Comparison of ENCODE assay signal across 20 cellular contexts in genomic region chr11:117998664-117999353, GRCh38. TPM values are rescaled to one million over a fixed set of nuclear protein-coding genes. Genes with fewer than 3 reads are reported as not detected.
DNase-seq lines count a peak whose midpoint lies in the region; ATAC-seq and TF ChIP-seq lines count a peak whose summit lies in the region.
"Had no signal": no experiment of that assay in that cellular context is flagged by ENCODE, and none has a peak within 500 bp of the region (broad histone marks: within the 10 kb centered on the region; RNA-seq: fewer than 3 reads in every experiment).

No MANE protein-coding gene starts in this region.

- H3K4me1 Mint-ChIP-seq in activated CD4-positive, alpha-beta T cell treated with anti-CD3 and anti-CD28 coated beads for 36 hours = peaks cover 87% of the 10 kb centered on the region
- peaks cover 79% of the 10 kb centered on the region for H3K4me1 Mint-ChIP-seq in activated naive CD8-positive, alpha-beta T cell treated with anti-CD3 and anti-CD28 coated beads, Interleukin-2, amount 10 ng/mL, durations not matched to agents 7 days and 5 days

- H3K27ac ChIP-seq in Karpas-422 (ENCODE audit: low read length) (peak overlapping the region; percentile 26; the same call in 1 of the 2 replicates), spleen (peak overlapping the region in 5 of 8 donors; percentile 78 to 98 (median 96)), vagina (no peak overlapping the region)
- H3K27ac ChIP-seq: gastroesophageal sphincter, prostate gland, upper lobe of right lung had no signal

- intact Hi-C loops in activated CD4-positive, alpha-beta T cell treated with anti-CD3 and anti-CD28 coated beads for 36 hours (cut with DNase I, micrococcal nuclease) = loop anchor here in 1 of 2 experiments (1.0 kb wide), 3 partner anchors 12 to 47 kb away; no protein-coding TSS in a partner anchor
- intact Hi-C loops in spleen (cut with DNase I; ENCODE audit: low total_unique reads) (no loop called here), vagina (cut with DNase I) (no loop called here)

- H3K9ac ChIP-seq in Karpas-422 (ENCODE audit: low read length) = peak overlapping the region; percentile 20; the same call in 1 of the 2 replicates

- H3K36me3 Mint-ChIP-seq in activated CD4-positive, alpha-beta T cell treated with anti-CD3 and anti-CD28 coated beads for 36 hours (ENCODE audit: low read depth) = peaks cover 82% of the 10 kb centered on the region
- H3K36me3 Mint-ChIP-seq in activated naive CD8-positive, alpha-beta T cell treated with anti-CD3 and anti-CD28 coated beads, Interleukin-2, amount 10 ng/mL, durations not matched to agents 7 days and 5 days = peaks cover 58% of the 10 kb centered on the region

- no peak overlapping the region for H3K4me3 ChIP-seq in Karpas-422 (ENCODE audit: low read length)
- no peak overlapping the region for H3K4me3 ChIP-seq in spleen
- no peak overlapping the region for H3K4me3 ChIP-seq in vagina
- H3K4me3 ChIP-seq: gastroesophageal sphincter, prostate gland, smooth muscle cell, upper lobe of right lung had no signal

- no peak overlapping the region for H3K4me2 ChIP-seq in Karpas-422 (ENCODE audit: low read depth, low read length, poor library complexity, severe bottlenecking)
- H3K4me2 ChIP-seq: smooth muscle cell had no signal

- peaks cover 27% of the 10 kb centered on the region for H3K4me1 ChIP-seq in Karpas-422 (ENCODE audit: low read length)
- H3K4me1 ChIP-seq in spleen = peaks cover 24 to 100% (median 82%) of the 10 kb centered on the region in 6 donors
- H3K4me1 ChIP-seq in vagina = no peaks in the 10 kb centered on the region
- H3K4me1 ChIP-seq: prostate gland had no signal

- H4K20me1 ChIP-seq in Karpas-422 (ENCODE audit: insufficient read depth, low read depth, low read length) = no peaks in the 10 kb centered on the region

- H3K27me3 ChIP-seq in Karpas-422 (ENCODE audit: low read length) (no peaks in the 10 kb centered on the region), spleen (replicated peaks in 1 of 7) (no peaks in the 10 kb centered on the region), vagina (no peaks in the 10 kb centered on the region)
- H3K27me3 ChIP-seq: upper lobe of right lung had no signal

- POLR2A ChIA-PET in activated CD4-positive, alpha-beta T cell treated with anti-CD3 and anti-CD28 coated beads for 36 hours (lab: Charles Lee) = interaction anchor here (2.7 kb wide), 1 partner anchor 11 kb away, joined by 30 read pairs; the partner anchor contains the start of gene IL10RA
- POLR2A ChIA-PET in activated naive CD8-positive, alpha-beta T cell treated with anti-CD3 and anti-CD28 coated beads, Interleukin-2, amount 10 ng/mL, durations not matched to agents 7 days and 5 days (lab: Charles Lee) = interaction anchor here (1.6 to 32.4 kb wide), 7 partner anchors 8 to 53 kb away, joined by 6 to 608 read pairs (median 113); partner anchors contain the start of gene IL10RA

- H3K27me3 Mint-ChIP-seq in activated CD4-positive, alpha-beta T cell treated with anti-CD3 and anti-CD28 coated beads for 36 hours = no peaks in the 10 kb centered on the region
- no peaks in the 10 kb centered on the region for H3K27me3 Mint-ChIP-seq in activated naive CD8-positive, alpha-beta T cell treated with anti-CD3 and anti-CD28 coated beads, Interleukin-2, amount 10 ng/mL, durations not matched to agents 7 days and 5 days

- H3K27ac Mint-ChIP-seq in activated CD4-positive, alpha-beta T cell treated with anti-CD3 and anti-CD28 coated beads for 36 hours = peak overlapping the region; percentile 74
- peak overlapping the region; percentile 96 for H3K27ac Mint-ChIP-seq in activated naive CD8-positive, alpha-beta T cell treated with anti-CD3 and anti-CD28 coated beads, Interleukin-2, amount 10 ng/mL, durations not matched to agents 7 days and 5 days
- H3K27ac Mint-ChIP-seq: nephron had no signal

- peaks cover 8% of the 10 kb centered on the region for H3K36me3 ChIP-seq in Karpas-422 (ENCODE audit: insufficient read depth, low read length)
- H3K36me3 ChIP-seq in spleen = peaks cover 0 to 72% (median 61%) of the 10 kb centered on the region in 6 donors
- no peaks in the 10 kb centered on the region for H3K36me3 ChIP-seq in vagina
- H3K36me3 ChIP-seq: prostate gland had no signal

- no peak for DNase-seq in activated CD4-positive, alpha-beta T cell treated with anti-CD3 and anti-CD28 coated beads for 36 hours
- DNase-seq in activated CD4-positive, alpha-beta T cell treated with anti-CD3 and anti-CD28 coated beads for 4 hours = no peak
- no peak for DNase-seq in Karpas-422
- no peak for DNase-seq in activated naive CD8-positive, alpha-beta T cell treated with anti-CD3 and anti-CD28 coated beads, Interleukin-2, amount 10 ng/mL, durations not matched to agents 7 days and 5 days
- peak; percentile 68 for DNase-seq in spleen
- no peak for DNase-seq in vagina (ENCODE audit: extremely low spot score in 2 of 2)
- no peak for DNase-seq in DMS79 (lab: John Stamatoyannopoulos, UW)
- DNase-seq in SW 1271 (lab: John Stamatoyannopoulos, UW) = no peak
- DNase-seq: activated CD4-positive, CD25-positive, alpha-beta regulatory T cell; erythroblast; H9; NCI-H146; NCI-H2227 treated with DMSO at 0.1 percent for 48 hours; RPMI8226; upper lobe of right lung had no signal

- 78 to 88% (median 85%) methylated on average over 9 to 10 of the region's 10 CpGs for WGBS in spleen, 5 donors

- H2AFZ ChIP-seq in Karpas-422 (ENCODE audit: low read length) = no peak overlapping the region

- no peaks in the 10 kb centered on the region for H3K9me2 ChIP-seq in Karpas-422 (replicated peaks; ENCODE audit: insufficient read depth, low read length)

- no peak for TF ChIP-seq POLR2A in spleen (IDR thresholded peaks at IDR 0.05)
- TF ChIP-seq POLR2A in vagina (IDR thresholded peaks at IDR 0.05) = no peak

- no peak for ATAC-seq in activated CD4-positive, alpha-beta T cell treated with anti-CD3 and anti-CD28 coated beads for 36 hours
- ATAC-seq in activated naive CD8-positive, alpha-beta T cell treated with anti-CD3 and anti-CD28 coated beads, Interleukin-2, amount 10 ng/mL, durations not matched to agents 7 days and 5 days (ENCODE audit: low read depth) = no peak
- ATAC-seq: gastroesophageal sphincter, upper lobe of right lung had no signal

- CTCF ChIA-PET in activated CD4-positive, alpha-beta T cell treated with anti-CD3 and anti-CD28 coated beads for 36 hours (lab: Charles Lee) = interaction anchor here (1.0 to 9.4 kb wide), 5 partner anchors 10 to 178 kb away, joined by 3 to 69 read pairs (median 5); no protein-coding TSS in a partner anchor

- no peak overlapping the region for H3K4me3 Mint-ChIP-seq in activated CD4-positive, alpha-beta T cell treated with anti-CD3 and anti-CD28 coated beads for 36 hours
- H3K4me3 Mint-ChIP-seq in activated naive CD8-positive, alpha-beta T cell treated with anti-CD3 and anti-CD28 coated beads, Interleukin-2, amount 10 ng/mL, durations not matched to agents 7 days and 5 days = peak overlapping the region; percentile 7
- H3K4me3 Mint-ChIP-seq: H9, nephron had no signal

- H3K79me2 ChIP-seq in Karpas-422 (ENCODE audit: low read length) = no peaks in the 10 kb centered on the region

- no peaks in the 10 kb centered on the region for H3K9me3 ChIP-seq in Karpas-422 (ENCODE audit: low read length)
- H3K9me3 ChIP-seq in spleen = peaks cover 0 to 2% (median 0%) of the 10 kb centered on the region in 8 donors
- no peaks in the 10 kb centered on the region for H3K9me3 ChIP-seq in vagina
- H3K9me3 ChIP-seq: prostate gland, upper lobe of right lung had no signal

- TF ChIP-seq CTCF in spleen (IDR thresholded peaks at IDR 0.05 in 8 of 11, conservative IDR thresholded peaks at IDR 0.05 in 3 of 11) (no peak), vagina (IDR thresholded peaks at IDR 0.05) (no peak)

- peaks cover 7% of the 10 kb centered on the region for H3K9me3 Mint-ChIP-seq in activated CD4-positive, alpha-beta T cell treated with anti-CD3 and anti-CD28 coated beads for 36 hours (ENCODE audit: low read depth)
- peaks cover 2% of the 10 kb centered on the region for H3K9me3 Mint-ChIP-seq in activated naive CD8-positive, alpha-beta T cell treated with anti-CD3 and anti-CD28 coated beads, Interleukin-2, amount 10 ng/mL, durations not matched to agents 7 days and 5 days
- H3K9me3 Mint-ChIP-seq: H9, nephron had no signal

RNA-seq across cellular contexts. Expression of gene IL10RA, which starts 12.6 kb away (rescaled TPM):
- 10 to 100 TPM; 57.1 to 79.4 TPM for total RNA-seq in activated CD4-positive, alpha-beta T cell treated with anti-CD3 and anti-CD28 coated beads for 36 hours
- total RNA-seq in Karpas-422 (2014; rRNA removed; shearing (Covaris generic); ENCODE audit: low replicate concordance) = 25.5 and 49.8 TPM in 2 replicates
- total RNA-seq in activated naive CD8-positive, alpha-beta T cell treated with anti-CD3 and anti-CD28 coated beads, Interleukin-2, amount 10 ng/mL, durations not matched to agents 7 days and 5 days = 100 to 1,000 TPM; 304 TPM
- total RNA-seq in spleen (100 to 1,000 TPM; 114 to 239 (median 171) TPM), vagina (29.0 TPM)
- 10 to 100 TPM; 32.9 to 39.4 (median 38.3) TPM for polyA plus RNA-seq in spleen
- total RNA-seq: A172, H9 had no signal
